In the genomic region with DNA sequence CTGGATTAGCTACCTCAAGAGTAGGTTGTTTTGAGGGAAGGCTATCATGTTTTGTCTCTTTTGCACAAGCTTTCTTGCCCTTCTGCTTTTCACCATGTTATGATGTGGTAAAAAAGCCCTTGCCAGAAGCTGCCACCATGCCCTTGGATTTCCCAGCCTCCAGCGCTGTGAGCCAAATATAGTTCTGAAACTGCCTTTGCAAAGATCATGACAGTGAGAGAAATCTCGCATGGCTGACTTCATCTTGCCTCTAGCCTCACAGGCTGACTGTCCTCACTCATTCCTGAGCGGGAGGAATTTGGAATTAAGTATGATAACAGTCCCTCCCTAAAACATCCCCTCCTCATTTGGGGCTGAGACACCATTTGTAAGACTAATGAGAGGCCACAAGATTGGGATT, we compare ENCODE assay signal across 17 cellular contexts.
A peak's percentile ranks its signal among the peaks of the same experiment; 100 is the strongest.
DNase-seq lines count a peak whose midpoint lies in the region; ATAC-seq, FAIRE-seq and TF ChIP-seq lines count a peak whose summit lies in the region.
"Had no signal": no experiment of that assay in that cellular context is flagged by ENCODE, and none has a peak within 500 bp of the region (broad histone marks: within the 10 kb centered on the region; RNA-seq: fewer than 3 reads in every experiment).

No MANE protein-coding gene starts in this region.

- H3K4me3 ChIP-seq in HUES48 (ENCODE audit: low read depth, low read length): no peak overlapping the region
- H3K4me3 ChIP-seq: A549, GM23338 had no signal

- peak overlapping the region; percentile 29 for H3K27ac ChIP-seq in HUES48 (ENCODE audit: low read depth, low read length)
- H3K27ac ChIP-seq: A549 had no signal

- DNase-seq in GM12891 (ENCODE audit: insufficient read length, low spot score) (no peak), NCI-H1092 treated with DMSO at 0.1 percent for 48 hours (lab: John Stamatoyannopoulos, UW) (no peak), omental fat pad (ENCODE audit: low spot score) (no peak)
- no peak for DNase-seq in stimulated activated naive B cell treated with anti-CD40 and anti-IgM and Interleukin-4, amounts not matched to agents 10 μg/mL and 1 μg/mL and 100 μg/mL, for 72 hours
- DNase-seq in activated CD4-positive, alpha-beta T cell treated with anti-CD3 and anti-CD28 coated beads, Interleukin-2, amount 50 U/mL, for 1 hour: no peak
- DNase-seq: CD8-positive, alpha-beta T cell; COR-L47; DMS153; DND-41; GDM1; H7 had no signal

- H3K9me3 Mint-ChIP-seq in activated T-helper 17 cell treated with anti-CD3 and anti-CD28 coated beads, Interleukin-2, amount 50 U/mL, for 72 hours: peaks cover 4% of the 10 kb centered on the region
- peaks cover 10 to 20% of the 10 kb centered on the region in 2 donors for H3K9me3 Mint-ChIP-seq in stimulated activated naive B cell treated with anti-CD40 and anti-IgM and Interleukin-4, amounts not matched to agents 10 μg/mL and 1 μg/mL and 100 μg/mL, for 72 hours
- H3K9me3 Mint-ChIP-seq: GM23338 had no signal

- ATAC-seq in activated T-helper 17 cell treated with anti-CD3 and anti-CD28 coated beads, Interleukin-2, amount 50 U/mL, for 72 hours (replicated peaks): peak; percentile 55
- peak in 1 of 2 donors; percentile 15 for ATAC-seq in stimulated activated naive B cell treated with anti-CD40 and anti-IgM and Interleukin-4, amounts not matched to agents 10 μg/mL and 1 μg/mL and 100 μg/mL, for 72 hours (replicated peaks)
- ATAC-seq in omental fat pad (ENCODE audit: low FRiP score): no peak
- ATAC-seq: A549; CD8-positive, alpha-beta T cell; GM23338 had no signal

- H3K4me1 Mint-ChIP-seq in activated T-helper 17 cell treated with anti-CD3 and anti-CD28 coated beads, Interleukin-2, amount 50 U/mL, for 72 hours: peaks cover 14% of the 10 kb centered on the region
- H3K4me1 Mint-ChIP-seq in stimulated activated naive B cell treated with anti-CD40 and anti-IgM and Interleukin-4, amounts not matched to agents 10 μg/mL and 1 μg/mL and 100 μg/mL, for 72 hours: peaks cover 33 to 53% of the 10 kb centered on the region in 2 donors
- H3K4me1 Mint-ChIP-seq: CD14-positive monocyte had no signal

- H3K27me3 ChIP-seq in HUES48 (ENCODE audit: control insufficient read depth, insufficient read depth, low read length): no peaks in the 10 kb centered on the region

- peak; percentile 13 for FAIRE-seq in GM12891 (lab: Jason Lieb, UNC)
- FAIRE-seq: A549, D721Med had no signal

- H3K4me3 Mint-ChIP-seq in activated T-helper 17 cell treated with anti-CD3 and anti-CD28 coated beads, Interleukin-2, amount 50 U/mL, for 72 hours: no peak overlapping the region
- H3K4me3 Mint-ChIP-seq in stimulated activated naive B cell treated with anti-CD40 and anti-IgM and Interleukin-4, amounts not matched to agents 10 μg/mL and 1 μg/mL and 100 μg/mL, for 72 hours: no peak overlapping the region
- H3K4me3 Mint-ChIP-seq: CD14-positive monocyte; CD8-positive, alpha-beta T cell; GM23338 had no signal

- H3K27me3 Mint-ChIP-seq in activated T-helper 17 cell treated with anti-CD3 and anti-CD28 coated beads, Interleukin-2, amount 50 U/mL, for 72 hours: no peaks in the 10 kb centered on the region
- H3K27me3 Mint-ChIP-seq in stimulated activated naive B cell treated with anti-CD40 and anti-IgM and Interleukin-4, amounts not matched to agents 10 μg/mL and 1 μg/mL and 100 μg/mL, for 72 hours: no peaks in the 10 kb centered on the region

- no peak for TF ChIP-seq CTCF in omental fat pad (IDR thresholded peaks at IDR 0.05)

- no peaks in the 10 kb centered on the region for H3K36me3 ChIP-seq in HUES48 (ENCODE audit: control insufficient read depth, insufficient read depth, low read length)

- peak overlapping the region; percentile 3 for H3K27ac Mint-ChIP-seq in activated T-helper 17 cell treated with anti-CD3 and anti-CD28 coated beads, Interleukin-2, amount 50 U/mL, for 72 hours
- H3K27ac Mint-ChIP-seq in stimulated activated naive B cell treated with anti-CD40 and anti-IgM and Interleukin-4, amounts not matched to agents 10 μg/mL and 1 μg/mL and 100 μg/mL, for 72 hours: peak overlapping the region; percentile 2
- H3K27ac Mint-ChIP-seq: CD14-positive monocyte; CD8-positive, alpha-beta T cell; GM23338 had no signal

- H3K36me3 Mint-ChIP-seq in activated T-helper 17 cell treated with anti-CD3 and anti-CD28 coated beads, Interleukin-2, amount 50 U/mL, for 72 hours (ENCODE audit: low read depth): no peaks in the 10 kb centered on the region
- peaks cover 5 to 32% of the 10 kb centered on the region in 2 donors for H3K36me3 Mint-ChIP-seq in stimulated activated naive B cell treated with anti-CD40 and anti-IgM and Interleukin-4, amounts not matched to agents 10 μg/mL and 1 μg/mL and 100 μg/mL, for 72 hours

- no peak for TF ChIP-seq POLR2A in GM12891 (IDR thresholded peaks at IDR 0.05; ENCODE audit: low read depth, low read length)

- H3K9me3 ChIP-seq in HUES48 (ENCODE audit: control insufficient read depth, insufficient read depth, low read length): no peaks in the 10 kb centered on the region
- H3K9me3 ChIP-seq: A549 had no signal

- peaks cover 13% of the 10 kb centered on the region for H3K4me1 ChIP-seq in HUES48 (ENCODE audit: control insufficient read depth, insufficient read depth, low read length)

- no peak overlapping the region for H3K9ac ChIP-seq in HUES48 (ENCODE audit: low read depth, low read length)

TF ChIP-seq in GM12891, 5 proteins besides CTCF, POLR2A, EP300 and RAD21:
- TF ChIP-seq PAX5 (IDR thresholded peaks at IDR 0.05; ENCODE audit: insufficient read depth, low read length, severe bottlenecking) (no peak), POU2F2 (IDR thresholded peaks at IDR 0.05; ENCODE audit: low read depth, low read length) (no peak), POLR2AphosphoS5 (IDR thresholded peaks at IDR 0.05; ENCODE audit: low read depth, low read length) (no peak), SPI1 (IDR thresholded peaks at IDR 0.05; ENCODE audit: low read depth, low read length) (no peak), TAF1 (IDR thresholded peaks at IDR 0.05; ENCODE audit: low read depth, low read length) (no peak)
TF ChIP-seq in GM12891: peak in this region for 0.
